In genomic region chr12:51217968-51218606, GRCh38 we compare ENCODE assay signal across 1 cellular context.
TF ChIP-seq lines count a peak whose summit lies in the region.

Gene POU6F1 (minus strand): TSS chr12:51218062. CDS start chr12:51206836, 11,226 bp downstream.

TF ChIP-seq in K562, 482 proteins besides CTCF, POLR2A, EP300 and RAD21 (continued from another document and continues in another):
- TF ChIP-seq ZBTB7A (IDR thresholded peaks at IDR 0.05; ENCODE audit: borderline replicate concordance, control insufficient read depth, low read depth, low read length) (peak; percentile 86), ZNF395 (CRISPR knock-in tag; IDR thresholded peaks at IDR 0.05) (peak; percentile 83), POLR3G (IDR thresholded peaks at IDR 0.05; ENCODE audit: extremely low read depth, insufficient read length, insufficient replicate concordance) (no peak), NRF1 (conservative IDR thresholded peaks at IDR 0.05 in 1 of 2, IDR thresholded peaks at IDR 0.05 in 1 of 2) (0 out of 4 replicates have a peak, but pooled peaks of 1 of the 2 experiments have one; percentile 19), ETV1 (tag; conservative IDR thresholded peaks at IDR 0.05; ENCODE audit: low read depth) (peak; percentile 39; the same call in 1 of the 2 replicates), ZNF583 (CRISPR knock-in tag; IDR thresholded peaks at IDR 0.05) (0 out of 2 replicates have a peak, but pooled peaks have one; percentile 47), GMEB1 (CRISPR knock-in tag; IDR thresholded peaks at IDR 0.05) (0 out of 2 replicates have a peak, but pooled peaks have one; percentile 19), CBX1 (IDR thresholded peaks at IDR 0.05; ENCODE audit: low read depth) (0 out of 2 replicates have a peak, but pooled peaks have one; percentile 6), ZNF639 (CRISPR knock-in tag; conservative IDR thresholded peaks at IDR 0.05 in 1 of 2, IDR thresholded peaks at IDR 0.05 in 1 of 2) (0 out of 4 replicates have a peak, but pooled peaks of 1 of the 2 experiments have one; percentile 22), ATF1 (CRISPR knock-in tag; IDR thresholded peaks at IDR 0.05) (no peak), ATF1 (tag; IDR thresholded peaks at IDR 0.05) (0 out of 2 replicates have a peak, but pooled peaks have one; percentile 9), HDAC1 (IDR thresholded peaks at IDR 0.05) (peak in 1 of 2 experiments; percentile 74; a peak in 2 of 4 replicates), MLLT1 (IDR thresholded peaks at IDR 0.05) (0 out of 4 replicates have a peak, but pooled peaks of 1 of the 2 experiments have one; percentile 22), MAZ (CRISPR knock-in tag; conservative IDR thresholded peaks at IDR 0.05 in 1 of 2, IDR thresholded peaks at IDR 0.05 in 1 of 2) (peak; percentile 80 to 81), ATF4 (CRISPR knock-in tag; IDR thresholded peaks at IDR 0.05) (peak; percentile 53; the same call in 1 of the 2 replicates), ZNF589 (CRISPR knock-in tag; IDR thresholded peaks at IDR 0.05; ENCODE audit: low read depth) (0 out of 2 replicates have a peak, but pooled peaks have one; percentile 76), MECOM (CRISPR knock-in tag; IDR thresholded peaks at IDR 0.05) (no peak), NFE2 (IDR thresholded peaks at IDR 0.05; ENCODE audit: low read depth) (peak; percentile 64), XRCC3 (IDR thresholded peaks at IDR 0.05) (no peak), PML (IDR thresholded peaks at IDR 0.05; ENCODE audit: low read length) (0 out of 2 replicates have a peak, but pooled peaks have one; percentile 19), ID3 (CRISPR knock-in tag; IDR thresholded peaks at IDR 0.05) (no peak), ID3 (tag; IDR thresholded peaks at IDR 0.05) (0 out of 2 replicates have a peak, but pooled peaks have one; percentile 54), SMARCA4 (IDR thresholded peaks at IDR 0.05) (no peak), YY1 (IDR thresholded peaks at IDR 0.05; ENCODE audit: borderline replicate concordance in 1 of 3, control insufficient read depth in 1 of 3, extremely low read depth in 1 of 3, insufficient read depth in 3 of 3, insufficient read length in 1 of 3, insufficient replicate concordance in 2 of 3, low read depth in 1 of 3, low read length in 2 of 3) (peak in 1 of 3 experiments; percentile 4), NKRF (IDR thresholded peaks at IDR 0.05; ENCODE audit: borderline replicate concordance) (peak; percentile 74; the same call in 1 of the 2 replicates), L3MBTL2 (IDR thresholded peaks at IDR 0.05) (peak; percentile 23; the same call in 1 of the 2 replicates), POLR2B (IDR thresholded peaks at IDR 0.05; ENCODE audit: low read depth, partially characterized antibody) (peak; percentile 57), NCOR1 (IDR thresholded peaks at IDR 0.05) (0 out of 2 replicates have a peak, but pooled peaks have one; percentile 31), CHD2 (IDR thresholded peaks at IDR 0.05; ENCODE audit: low read depth, low read length) (peak; percentile 32; the same call in 1 of the 2 replicates), MGA (IDR thresholded peaks at IDR 0.05) (peak; percentile 27; the same call in 1 of the 2 replicates), MAX (CRISPR knock-in tag; IDR thresholded peaks at IDR 0.05) (peak; percentile 38; the same call in 1 of the 2 replicates)
